1 cellular context compared by ENCODE assay signal in genomic region chr11:111759778-111760407, GRCh38.
TF ChIP-seq lines count a peak whose summit lies in the region.

No MANE protein-coding gene starts in this region.

TF ChIP-seq in liver, 16 proteins besides CTCF, POLR2A, EP300 and RAD21 (continued from another document):
- TF ChIP-seq REST (IDR thresholded peaks at IDR 0.05): no peak
- TF ChIP-seq ZBTB33 (IDR thresholded peaks at IDR 0.05): no peak
